1 cellular context compared by ENCODE assay signal in the genomic region with DNA sequence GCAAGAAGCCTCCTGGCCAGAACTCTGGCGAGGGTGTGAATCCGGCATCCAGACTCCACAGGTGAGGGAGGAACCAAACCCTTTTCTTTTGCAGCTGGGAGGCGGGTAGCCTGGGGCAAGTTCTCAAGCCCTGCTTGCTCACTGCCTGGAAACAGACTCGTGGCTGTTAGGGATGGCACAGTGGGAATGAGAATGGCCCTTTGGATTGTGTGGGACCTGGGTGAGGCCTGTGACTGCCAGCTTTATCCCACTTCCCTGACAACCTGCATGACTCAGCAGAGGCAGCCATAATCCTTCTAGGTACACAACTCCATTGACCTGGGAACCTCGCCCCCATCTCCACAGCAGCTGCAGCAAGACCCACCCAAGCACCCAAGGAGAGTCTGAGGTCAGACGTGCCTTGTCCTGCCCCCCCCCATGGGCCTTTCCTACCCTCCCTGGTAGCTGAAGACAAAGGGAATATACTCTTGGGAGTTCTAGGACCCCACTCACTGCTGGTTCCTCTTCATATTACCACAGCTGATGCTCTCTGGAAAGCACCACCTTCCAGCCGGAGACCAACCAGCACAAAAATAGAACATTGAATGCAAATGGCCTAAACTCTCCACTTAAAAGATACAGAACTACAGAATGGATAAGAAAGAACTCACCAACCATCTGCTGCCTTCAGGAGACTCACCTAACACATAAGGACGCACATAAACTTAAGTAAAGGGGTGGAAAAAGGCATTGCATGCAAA.
TF ChIP-seq lines count a peak whose summit lies in the region.

No MANE protein-coding gene starts in this region.

TF ChIP-seq in K562, 482 proteins besides CTCF, POLR2A, EP300 and RAD21:
- TF ChIP-seq BCLAF1 (IDR thresholded peaks at IDR 0.05; ENCODE audit: borderline replicate concordance in 1 of 2, control insufficient read depth in 1 of 2, low read depth in 2 of 2, low read length in 1 of 2) (no peak), ZNF764 (CRISPR knock-in tag; IDR thresholded peaks at IDR 0.05; ENCODE audit: low read depth) (no peak), FIP1L1 (IDR thresholded peaks at IDR 0.05; ENCODE audit: low read depth, low read length, poor library complexity, severe bottlenecking) (no peak), MBD2 (IDR thresholded peaks at IDR 0.05; ENCODE audit: borderline replicate concordance, low read depth) (no peak), ATF4 (CRISPR knock-in tag; IDR thresholded peaks at IDR 0.05) (no peak), ZFP36 (IDR thresholded peaks at IDR 0.05; ENCODE audit: low read depth, low read length, partially characterized antibody) (peak; percentile 56), NEUROD1 (IDR thresholded peaks at IDR 0.05; ENCODE audit: borderline replicate concordance, low read depth, low read length, partially characterized antibody) (no peak), STAT5B (CRISPR knock-in tag; IDR thresholded peaks at IDR 0.05) (no peak), CXXC5 (CRISPR knock-in tag; IDR thresholded peaks at IDR 0.05) (no peak), ZNF511 (CRISPR knock-in tag; IDR thresholded peaks at IDR 0.05) (no peak), C11orf30 (IDR thresholded peaks at IDR 0.05; ENCODE audit: low read depth) (no peak), SIN3B (IDR thresholded peaks at IDR 0.05; ENCODE audit: low read depth) (no peak), NFE2 (IDR thresholded peaks at IDR 0.05; ENCODE audit: low read depth) (0 out of 2 replicates have a peak, but pooled peaks have one; percentile 9), JUNB (CRISPR knock-in tag; conservative IDR thresholded peaks at IDR 0.05) (no peak)
- TF ChIP-seq, protein P1, sequence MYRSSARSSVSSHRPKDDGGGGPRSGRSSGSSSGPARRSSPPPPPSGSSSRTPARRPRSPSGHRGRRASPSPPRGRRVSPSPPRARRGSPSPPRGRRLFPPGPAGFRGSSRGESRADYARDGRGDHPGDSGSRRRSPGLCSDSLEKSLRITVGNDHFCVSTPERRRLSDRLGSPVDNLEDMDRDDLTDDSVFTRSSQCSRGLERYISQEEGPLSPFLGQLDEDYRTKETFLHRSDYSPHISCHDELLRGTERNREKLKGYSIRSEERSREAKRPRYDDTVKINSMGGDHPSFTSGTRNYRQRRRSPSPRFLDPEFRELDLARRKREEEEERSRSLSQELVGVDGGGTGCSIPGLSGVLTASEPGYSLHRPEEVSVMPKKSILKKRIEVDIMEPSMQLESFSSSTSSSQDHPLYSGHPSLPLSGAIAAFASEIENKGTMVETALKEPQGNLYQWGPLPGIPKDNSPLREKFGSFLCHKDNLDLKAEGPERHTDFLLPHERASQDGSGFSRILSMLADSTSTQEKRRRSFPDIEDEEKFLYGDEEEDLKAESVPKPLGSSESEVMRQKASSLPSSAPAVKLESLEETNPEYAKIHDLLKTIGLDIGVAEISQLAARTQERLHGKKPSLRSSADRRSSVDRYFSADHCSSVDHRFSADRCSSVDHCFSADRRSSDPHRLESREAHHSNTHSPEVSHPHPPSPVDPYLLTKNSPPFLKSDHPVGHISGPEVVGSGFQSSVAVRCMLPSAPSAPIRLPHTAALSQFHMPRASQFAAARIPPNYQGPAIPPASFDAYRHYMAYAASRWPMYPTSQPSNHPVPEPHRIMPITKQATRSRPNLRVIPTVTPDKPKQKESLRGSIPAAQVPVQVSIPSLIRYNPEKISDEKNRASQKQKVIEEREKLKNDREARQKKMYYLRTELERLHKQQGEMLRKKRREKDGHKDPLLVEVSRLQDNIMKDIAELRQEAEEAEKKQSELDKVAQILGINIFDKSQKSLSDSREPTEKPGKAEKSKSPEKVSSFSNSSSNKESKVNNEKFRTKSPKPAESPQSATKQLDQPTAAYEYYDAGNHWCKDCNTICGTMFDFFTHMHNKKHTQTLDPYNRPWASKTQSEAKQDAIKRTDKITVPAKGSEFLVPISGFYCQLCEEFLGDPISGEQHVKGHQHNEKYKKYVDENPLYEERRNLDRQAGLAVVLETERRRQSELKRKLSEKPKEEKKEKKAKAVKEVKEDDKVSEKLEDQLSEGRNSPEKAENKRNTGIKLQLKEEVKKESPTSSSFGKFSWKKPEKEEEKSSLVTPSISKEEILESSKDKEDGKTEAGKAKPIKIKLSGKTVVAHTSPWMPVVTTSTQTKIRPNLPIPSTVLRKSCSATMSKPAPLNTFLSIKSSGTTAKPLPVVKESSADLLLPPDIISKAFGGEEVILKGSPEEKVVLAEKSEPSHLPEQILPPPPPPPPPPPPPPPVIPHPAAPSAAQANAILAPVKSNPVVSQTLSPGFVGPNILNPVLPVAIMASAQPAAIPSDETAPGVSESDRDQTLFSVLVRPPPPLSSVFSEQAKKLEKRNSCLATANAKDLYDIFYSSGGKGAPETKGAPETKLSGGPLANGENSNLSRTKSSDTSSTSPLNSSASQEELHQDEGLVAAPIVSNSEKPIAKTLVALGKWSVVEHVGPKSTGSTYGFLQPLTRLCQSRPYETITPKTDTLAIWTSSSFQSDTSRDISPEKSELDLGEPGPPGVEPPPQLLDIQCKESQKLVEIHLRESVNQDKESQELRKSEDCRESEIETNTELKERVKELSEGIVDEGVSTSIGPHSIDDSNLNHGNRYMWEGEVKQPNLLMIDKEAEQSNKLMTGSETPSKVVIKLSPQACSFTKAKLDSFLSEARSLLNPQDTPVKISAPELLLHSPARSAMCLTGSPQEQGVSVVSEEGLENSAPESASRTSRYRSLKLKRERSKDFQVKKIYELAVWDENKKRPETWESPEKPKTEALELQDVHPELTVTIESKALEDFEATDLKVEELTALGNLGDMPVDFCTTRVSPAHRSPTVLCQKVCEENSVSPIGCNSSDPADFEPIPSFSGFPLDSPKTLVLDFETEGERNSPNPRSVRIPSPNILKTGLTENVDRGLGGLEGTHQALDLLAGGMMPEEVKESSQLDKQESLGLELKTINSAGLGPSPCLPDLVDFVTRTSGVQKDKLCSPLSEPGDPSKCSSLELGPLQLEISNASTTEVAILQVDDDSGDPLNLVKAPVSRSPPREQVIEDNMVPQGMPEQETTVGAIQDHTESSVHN (IDR thresholded peaks at IDR 0.05; ENCODE audit: borderline replicate concordance in 1 of 2, low read depth in 1 of 2): no peak
- TF ChIP-seq, protein P2, sequence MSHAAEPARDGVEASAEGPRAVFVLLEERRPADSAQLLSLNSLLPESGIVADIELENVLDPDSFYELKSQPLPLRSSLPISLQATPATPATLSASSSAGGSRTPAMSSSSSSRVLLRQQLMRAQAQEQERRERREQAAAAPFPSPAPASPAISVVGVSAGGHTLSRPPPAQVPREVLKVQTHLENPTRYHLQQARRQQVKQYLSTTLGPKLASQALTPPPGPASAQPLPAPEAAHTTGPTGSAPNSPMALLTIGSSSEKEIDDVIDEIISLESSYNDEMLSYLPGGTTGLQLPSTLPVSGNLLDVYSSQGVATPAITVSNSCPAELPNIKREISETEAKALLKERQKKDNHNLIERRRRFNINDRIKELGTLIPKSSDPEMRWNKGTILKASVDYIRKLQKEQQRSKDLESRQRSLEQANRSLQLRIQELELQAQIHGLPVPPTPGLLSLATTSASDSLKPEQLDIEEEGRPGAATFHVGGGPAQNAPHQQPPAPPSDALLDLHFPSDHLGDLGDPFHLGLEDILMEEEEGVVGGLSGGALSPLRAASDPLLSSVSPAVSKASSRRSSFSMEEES (CRISPR knock-in tag; IDR thresholded peaks at IDR 0.05): no peak
- TF ChIP-seq, protein P3, sequence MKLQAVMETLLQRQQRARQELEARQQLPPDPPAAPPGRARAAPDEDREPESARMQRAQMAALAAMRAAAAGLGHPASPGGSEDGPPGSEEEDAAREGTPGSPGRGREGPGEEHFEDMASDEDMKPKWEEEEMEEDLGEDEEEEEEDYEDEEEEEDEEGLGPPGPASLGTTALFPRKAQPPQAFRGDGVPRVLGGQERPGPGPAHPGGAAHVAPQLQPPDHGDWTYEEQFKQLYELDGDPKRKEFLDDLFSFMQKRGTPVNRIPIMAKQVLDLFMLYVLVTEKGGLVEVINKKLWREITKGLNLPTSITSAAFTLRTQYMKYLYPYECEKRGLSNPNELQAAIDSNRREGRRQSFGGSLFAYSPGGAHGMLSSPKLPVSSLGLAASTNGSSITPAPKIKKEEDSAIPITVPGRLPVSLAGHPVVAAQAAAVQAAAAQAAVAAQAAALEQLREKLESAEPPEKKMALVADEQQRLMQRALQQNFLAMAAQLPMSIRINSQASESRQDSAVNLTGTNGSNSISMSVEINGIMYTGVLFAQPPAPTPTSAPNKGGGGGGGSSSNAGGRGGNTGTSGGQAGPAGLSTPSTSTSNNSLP (IDR thresholded peaks at IDR 0.05; ENCODE audit: borderline replicate concordance, low read depth, low read length): no peak
